In genomic region chrX:150361070-150361776, GRCh38 we compare ENCODE assay signal across 8 cellular contexts. TPM values are rescaled to one million over a fixed set of nuclear protein-coding genes. Genes with fewer than 3 reads are reported as not detected.
DNase-seq lines count a peak whose midpoint lies in the region; ATAC-seq and TF ChIP-seq lines count a peak whose summit lies in the region.

No MANE protein-coding gene starts in this region.

- H3K9me3 ChIP-seq in T-helper 17 cell (ENCODE audit: control insufficient read depth, low read length, poor library complexity, severe bottlenecking) (no peaks in the 10 kb centered on the region), neural progenitor cell (ENCODE audit: low read depth) (no peaks in the 10 kb centered on the region)

- DNase-seq in EH (ENCODE audit: low read depth) = peak; percentile 28
- peak in 2 of 3 donors; percentile 12 to 17 for DNase-seq in T-helper 17 cell
- DNase-seq in effector memory CD8-positive, alpha-beta T cell = peak in 2 of 3 experiments; percentile 13 to 21
- DNase-seq in neural progenitor cell (ENCODE audit: low spot score) = peak; percentile 49
- DNase-seq in D341Med (ENCODE audit: low spot score) = no peak
- no peak for DNase-seq in NCI-H146 (lab: John Stamatoyannopoulos, UW)
- DNase-seq in nucleus accumbens (lab: John Stamatoyannopoulos, UW) = no peak

- peak; percentile 3 for TF ChIP-seq CTCF in neural progenitor cell (IDR thresholded peaks at IDR 0.05)

- no peaks in the 10 kb centered on the region for H3K9me3 Mint-ChIP-seq in effector memory CD8-positive, alpha-beta T cell
- peaks cover 21% of the 10 kb centered on the region for H3K9me3 Mint-ChIP-seq in neural progenitor cell

- ATAC-seq in T-helper 17 cell = peak; percentile 35
- peak; percentile 24 for ATAC-seq in effector memory CD8-positive, alpha-beta T cell (replicated peaks)
- no peak for ATAC-seq in GM18498 (IDR thresholded peaks at IDR 0.05; ENCODE audit: unreplicated experiment)

- H3K9ac ChIP-seq in neural progenitor cell = no peak overlapping the region

- no peaks in the 10 kb centered on the region for H3K36me3 ChIP-seq in neural progenitor cell

- peak overlapping the region; percentile 55 for H3K4me3 ChIP-seq in neural progenitor cell

- H3K4me2 ChIP-seq in neural progenitor cell = peak overlapping the region; percentile 71

- peaks cover 2% of the 10 kb centered on the region for H3F3A ChIP-seq in neural progenitor cell (ENCODE audit: low read depth)

- H3K79me2 ChIP-seq in neural progenitor cell (ENCODE audit: low read depth) = no peaks in the 10 kb centered on the region

- H3K4me1 Mint-ChIP-seq in T-helper 17 cell (peaks cover 17% of the 10 kb centered on the region), neural progenitor cell (peaks cover 8% of the 10 kb centered on the region)
- peaks cover 14 to 26% of the 10 kb centered on the region in 2 donors for H3K4me1 Mint-ChIP-seq in effector memory CD8-positive, alpha-beta T cell (ENCODE audit: low read depth in 2 of 2)

- H3K4me3 Mint-ChIP-seq in T-helper 17 cell (peak overlapping the region; percentile 95), neural progenitor cell (peak overlapping the region; percentile 79)
- H3K4me3 Mint-ChIP-seq in effector memory CD8-positive, alpha-beta T cell = peak overlapping the region; percentile 86 to 93

- H3K27ac ChIP-seq in neural progenitor cell = no peak overlapping the region

- H4K20me1 ChIP-seq in neural progenitor cell (ENCODE audit: low read depth) = no peaks in the 10 kb centered on the region

- no peaks in the 10 kb centered on the region for H3K4me1 ChIP-seq in neural progenitor cell

- no peak overlapping the region for H2AFZ ChIP-seq in neural progenitor cell (replicated peaks)

- H3K27me3 Mint-ChIP-seq in T-helper 17 cell = no peaks in the 10 kb centered on the region
- peaks cover 0 to 9% of the 10 kb centered on the region in 2 donors for H3K27me3 Mint-ChIP-seq in effector memory CD8-positive, alpha-beta T cell
- H3K27me3 Mint-ChIP-seq in neural progenitor cell (ENCODE audit: insufficient read depth, low read depth) = peaks cover 28% of the 10 kb centered on the region

- H3K27ac Mint-ChIP-seq in T-helper 17 cell = no peak overlapping the region
- H3K27ac Mint-ChIP-seq in effector memory CD8-positive, alpha-beta T cell = peak overlapping the region; percentile 28 to 45
- H3K27ac Mint-ChIP-seq in neural progenitor cell = no peak overlapping the region

- peaks cover 67% of the 10 kb centered on the region for H3K27me3 ChIP-seq in neural progenitor cell

- no peaks in the 10 kb centered on the region for H3K36me3 Mint-ChIP-seq in T-helper 17 cell (ENCODE audit: low read depth)
- H3K36me3 Mint-ChIP-seq in effector memory CD8-positive, alpha-beta T cell (ENCODE audit: insufficient read depth) = no peaks in the 10 kb centered on the region
- H3K36me3 Mint-ChIP-seq in neural progenitor cell = no peaks in the 10 kb centered on the region

RNA-seq across cellular contexts. Expression of gene MAMLD1, which starts 1.9 kb away (rescaled TPM):
- total RNA-seq in T-helper 17 cell (1 to 10 TPM; 1.7 to 1.9 TPM), neural progenitor cell (ENCODE audit: low replicate concordance) (0.25 TPM in 1 of 2 replicates, not detected in the other)

Comparison
In these comparisons a context has a peak if more than half of its experiments do, and no peak if none do; other contexts are left out.
1. DNase-seq: peak in EH (single experiment), T-helper 17 cell (2 of 3), effector memory CD8-positive, alpha-beta T cell (2 of 3) and neural progenitor cell (single experiment); none in D341Med (single experiment), NCI-H146 (single experiment) and nucleus accumbens (0 of 56).
2. H3K27ac Mint-ChIP-seq: peak in effector memory CD8-positive, alpha-beta T cell (2 of 2); none in T-helper 17 cell (single experiment) and neural progenitor cell (single experiment).
3. Peak in every context shown above with its lines, with median percentiles within 50 percentile points of each other: H3K4me3 Mint-ChIP-seq.